In genomic region chr1:27589441-27589840, GRCh38 we compare ENCODE assay signal across 1 cellular context.
TF ChIP-seq lines count a peak whose summit lies in the region.

No MANE protein-coding gene starts in this region.

TF ChIP-seq in HepG2, 621 proteins besides CTCF, POLR2A, EP300 and RAD21:
- TF ChIP-seq ZNF646 (CRISPR knock-in tag; IDR thresholded peaks at IDR 0.05): peak; percentile 60
- TF ChIP-seq MAFF (IDR thresholded peaks at IDR 0.05; ENCODE audit: low read depth, low read length): no peak
